ENCODE assay signal across 12 cellular contexts in genomic region chr11:9831122-9831521, GRCh38.
A peak's percentile ranks its signal among the peaks of the same experiment; 100 is the strongest.
DNase-seq lines count a peak whose midpoint lies in the region; ATAC-seq, FAIRE-seq and TF ChIP-seq lines count a peak whose summit lies in the region.
"Had no signal": no experiment of that assay in that cellular context is flagged by ENCODE, and none has a peak within 500 bp of the region (broad histone marks: within the 10 kb centered on the region; RNA-seq: fewer than 3 reads in every experiment).

No MANE protein-coding gene starts in this region.

- H3F3A ChIP-seq in MM.1S (ENCODE audit: insufficient read depth, low read length) = no peaks in the 10 kb centered on the region

- TF ChIP-seq POLR2A in HepG2 (IDR thresholded peaks at IDR 0.05; ENCODE audit: insufficient read depth in 1 of 2, low read depth in 2 of 2, low read length in 2 of 2) = no peak
- TF ChIP-seq POLR2A in right lobe of liver (IDR thresholded peaks at IDR 0.05) = no peak

- intact Hi-C loops in HepG2 (cut with micrococcal nuclease; ENCODE audit: unreplicated experiment) = no loop called here
- intact Hi-C loops in right lobe of liver (cut with DNase I) = no loop called here
- intact Hi-C loops in Panc1 (cut with micrococcal nuclease; ENCODE audit: unreplicated experiment) = no loop called here

- H3K4me2 ChIP-seq in HepG2 (ENCODE audit: low read depth, low read length) (no peak overlapping the region), MM.1S (ENCODE audit: low read depth, low read length) (no peak overlapping the region)

- BruUV-seq in HepG2 (replicated peaks; lab: Mats Ljungman, UMichigan) (no TSS peak), Panc1 (replicated peaks; lab: Mats Ljungman, UMichigan) (no TSS peak)

- H4K20me1 ChIP-seq in HepG2 (ENCODE audit: insufficient read depth, low read length) (no peaks in the 10 kb centered on the region), MM.1S (ENCODE audit: insufficient read depth, low read length) (no peaks in the 10 kb centered on the region)

- H3K4me1 ChIP-seq in HepG2 (ENCODE audit: insufficient read depth, low read length) (peaks cover 3% of the 10 kb centered on the region), right lobe of liver (no peaks in the 10 kb centered on the region), Panc1 (ENCODE audit: control insufficient read depth, insufficient read depth, low read length) (peaks cover 4% of the 10 kb centered on the region), MM.1S (ENCODE audit: low read length) (no peaks in the 10 kb centered on the region)
- H3K4me1 ChIP-seq: HAP-1, Peyer's patch had no signal

- in situ Hi-C loops in HepG2 (cut with HindIII; ENCODE audit: extremely low pct_ligation_motif_present, low pct_unique_long_range_greater_than_20kb) (no loop called here), Panc1 (cut with HindIII; ENCODE audit: low pct_unique_long_range_greater_than_20kb, low sequenced_read_pairs) (no loop called here)

- no peak for TF ChIP-seq RAD21 in HepG2 (CRISPR knock-in tag; IDR thresholded peaks at IDR 0.05)

- ATAC-seq in HepG2 = no peak
- ATAC-seq in right lobe of liver = no peak
- no peak; the same call in 1 of the 2 replicates for ATAC-seq in Panc1
- ATAC-seq: CD8-positive, alpha-beta T cell had no signal

- FAIRE-seq in HepG2 (lab: Jason Lieb, UNC) = no peak

- H3K9me2 ChIP-seq in MM.1S (replicated peaks; ENCODE audit: insufficient read depth, low read length) = no peaks in the 10 kb centered on the region

- TF ChIP-seq CTCF in HepG2 (CRISPR knock-in tag; IDR thresholded peaks at IDR 0.05) (0 out of 2 replicates have a peak, but pooled peaks have one; percentile 6), right lobe of liver (IDR thresholded peaks at IDR 0.05) (no peak), Panc1 (IDR thresholded peaks at IDR 0.05) (no peak), MM.1S (IDR thresholded peaks at IDR 0.05; ENCODE audit: low read length) (no peak)

- H3K27ac ChIP-seq in HepG2 (ENCODE audit: extremely low read length, insufficient read depth, low read length) (no peak overlapping the region), right lobe of liver (no peak overlapping the region), Panc1 (ENCODE audit: low read length) (peak overlapping the region; percentile 81; the same call in 1 of the 2 replicates), MM.1S (ENCODE audit: low read length) (no peak overlapping the region)
- H3K27ac ChIP-seq: Peyer's patch had no signal

- CTCF ChIA-PET in HepG2 (lab: Yijun Ruan, JAX; ENCODE audit: low intra/inter-chr PET ratio, low total read pairs) (no interaction called here), Panc1 (lab: Charles Lee) (interaction anchor here (0.7 kb wide), 1 partner anchor 300 kb away, joined by 4 read pairs; no protein-coding TSS in a partner anchor)

- no peak for TF ChIP-seq EP300 in HepG2 (IDR thresholded peaks at IDR 0.05; ENCODE audit: low read depth in 2 of 2, low read length in 2 of 2)
- TF ChIP-seq EP300 in HepG2 (CRISPR knock-in tag; IDR thresholded peaks at IDR 0.05; ENCODE audit: borderline replicate concordance) = no peak

- H3K79me2 ChIP-seq in HepG2 (ENCODE audit: insufficient read depth, low read length) (no peaks in the 10 kb centered on the region), MM.1S (ENCODE audit: low read length) (no peaks in the 10 kb centered on the region)

- POLR2A ChIA-PET in HepG2 (lab: Yijun Ruan, JAX) (no interaction called here), Panc1 (lab: Charles Lee) (interaction anchor here (0.5 to 0.6 kb wide), 2 partner anchors 10 to 487 kb away, joined by 3 read pairs; no protein-coding TSS in a partner anchor)

- no peaks in the 10 kb centered on the region for H3K9me3 ChIP-seq in HepG2 (ENCODE audit: low read length)
- H3K9me3 ChIP-seq in right lobe of liver = no peaks in the 10 kb centered on the region
- H3K9me3 ChIP-seq in Panc1 (ENCODE audit: control insufficient read depth, insufficient read depth, low read depth, low read length) = no peaks in the 10 kb centered on the region
- no peaks in the 10 kb centered on the region for H3K9me3 ChIP-seq in MM.1S (replicated peaks; ENCODE audit: insufficient read depth, low read length)
- H3K9me3 ChIP-seq: HAP-1, Peyer's patch had no signal

- H3K27me3 ChIP-seq in HepG2 (ENCODE audit: control insufficient read depth in 1 of 2, insufficient read depth in 2 of 2, low read length in 2 of 2) (no peaks in the 10 kb centered on the region), right lobe of liver (no peaks in the 10 kb centered on the region), Panc1 (ENCODE audit: control insufficient read depth, insufficient read depth, low read length) (no peaks in the 10 kb centered on the region), MM.1S (replicated peaks; ENCODE audit: insufficient read depth, low read length) (no peaks in the 10 kb centered on the region)
- H3K27me3 ChIP-seq: Peyer's patch had no signal

- H3K4me3 ChIP-seq in HepG2 (replicated peaks in 1 of 3; ENCODE audit: insufficient read depth in 1 of 3, low read depth in 2 of 3, low read length in 3 of 3) = no peak overlapping the region
- H3K4me3 ChIP-seq in right lobe of liver = no peak overlapping the region
- H3K4me3 ChIP-seq in Panc1 (ENCODE audit: low read depth in 2 of 2, low read length in 2 of 2) = no peak overlapping the region
- H3K4me3 ChIP-seq in MM.1S (ENCODE audit: low read length) = no peak overlapping the region
- H3K4me3 ChIP-seq: HAP-1, Peyer's patch had no signal

- no peak overlapping the region for H2AFZ ChIP-seq in HepG2 (ENCODE audit: low read length)
- no peak overlapping the region for H2AFZ ChIP-seq in MM.1S (ENCODE audit: low read length)

- H3K9ac ChIP-seq in HepG2 (ENCODE audit: insufficient read depth, low read depth, low read length) (no peak overlapping the region), MM.1S (ENCODE audit: low read length) (no peak overlapping the region)

- H3K36me3 ChIP-seq in HepG2 (replicated peaks in 1 of 2; ENCODE audit: control insufficient read depth in 1 of 2, insufficient read depth in 2 of 2, low read length in 2 of 2) (no peaks in the 10 kb centered on the region; a peak in 1 of 5 replicates), right lobe of liver (no peaks in the 10 kb centered on the region), Panc1 (ENCODE audit: control insufficient read depth, insufficient read depth, low read length) (no peaks in the 10 kb centered on the region), MM.1S (replicated peaks; ENCODE audit: insufficient read depth, low read length) (no peaks in the 10 kb centered on the region)
- H3K36me3 ChIP-seq: HAP-1 had no signal

- WGBS in HepG2 (ENCODE audit: low lambda C conversion rate) = 97% methylated on average over 3 of the region's 3 CpGs
- 91% methylated on average over 2 of the region's 3 CpGs for WGBS in right lobe of liver (ENCODE audit: insufficient coverage, low coverage, low lambda C conversion rate, missing lambda C conversion rate)

- no peak for DNase-seq in HepG2 (ENCODE audit: low spot score)
- no peak for DNase-seq in right lobe of liver
- peak; percentile 46 for DNase-seq in NCI-H2029 (lab: John Stamatoyannopoulos, UW)
- DNase-seq in Panc1 (ENCODE audit: low read depth, low spot score) = no peak
- no peak for DNase-seq in MM.1S
- DNase-seq in ureter (ENCODE audit: low spot score) = no peak
- DNase-seq in activated naive CD4-positive, alpha-beta T cell (lab: John Stamatoyannopoulos, UW) = no peak
- DNase-seq: CD8-positive, alpha-beta T cell; EL; NCI-H524; Peyer's patch had no signal

TF ChIP-seq in HepG2, 621 proteins besides CTCF, POLR2A, EP300 and RAD21:
- TF ChIP-seq ATF3 (CRISPR knock-in tag; IDR thresholded peaks at IDR 0.05) (no peak), ZNF282 (IDR thresholded peaks at IDR 0.05; ENCODE audit: partially characterized antibody) (no peak), ZNF44 (CRISPR knock-in tag; IDR thresholded peaks at IDR 0.05) (no peak)
